1 cellular context compared by ENCODE assay signal in the genomic region with DNA sequence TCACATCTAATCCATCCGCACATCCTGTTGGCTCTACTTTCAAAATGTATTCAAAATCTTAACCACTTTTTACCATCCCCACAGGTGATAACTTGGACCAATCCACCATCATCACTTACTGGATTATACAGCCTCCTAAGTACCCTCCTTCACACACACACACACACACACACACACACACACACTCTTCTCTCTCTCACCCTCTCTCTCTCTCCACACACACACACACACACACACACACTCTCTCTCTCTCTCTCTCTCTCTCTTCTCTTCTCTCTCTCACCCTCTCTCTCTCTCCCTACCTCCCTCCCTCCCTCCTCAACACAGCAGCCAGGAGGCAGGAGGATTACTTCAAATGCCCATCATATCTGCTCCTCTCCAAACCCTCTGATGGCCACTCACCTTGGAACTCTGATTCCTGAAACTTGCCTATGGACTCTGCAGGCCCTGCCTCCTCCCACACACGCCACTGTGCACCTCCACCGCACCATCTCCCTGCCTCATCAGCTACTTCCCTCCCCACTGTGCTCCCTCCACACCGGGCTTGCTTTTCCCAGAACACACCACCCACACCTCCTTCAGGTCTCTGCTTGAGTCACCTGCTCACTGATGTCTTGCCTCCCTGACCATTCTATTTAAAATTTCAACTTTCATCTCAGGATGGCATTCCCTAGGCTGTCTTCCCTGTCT.
TF ChIP-seq lines count a peak whose summit lies in the region.

No MANE protein-coding gene starts in this region.

TF ChIP-seq in WTC11, 78 proteins besides CTCF, POLR2A, EP300 and RAD21 (continued from another document):
- TF ChIP-seq CREM (CRISPR knock-in tag; IDR thresholded peaks at IDR 0.05) (no peak), NR1H2 (CRISPR knock-in tag; IDR thresholded peaks at IDR 0.05) (no peak), TP53 (CRISPR knock-in tag; IDR thresholded peaks at IDR 0.05) (no peak), ESRRA (CRISPR knock-in tag; IDR thresholded peaks at IDR 0.05; ENCODE audit: borderline replicate concordance) (no peak), ZNF219 (CRISPR knock-in tag; IDR thresholded peaks at IDR 0.05; ENCODE audit: borderline replicate concordance) (no peak), ZNF317 (CRISPR knock-in tag; IDR thresholded peaks at IDR 0.05; ENCODE audit: borderline replicate concordance, low read depth) (no peak)
- TF ChIP-seq, protein P1, sequence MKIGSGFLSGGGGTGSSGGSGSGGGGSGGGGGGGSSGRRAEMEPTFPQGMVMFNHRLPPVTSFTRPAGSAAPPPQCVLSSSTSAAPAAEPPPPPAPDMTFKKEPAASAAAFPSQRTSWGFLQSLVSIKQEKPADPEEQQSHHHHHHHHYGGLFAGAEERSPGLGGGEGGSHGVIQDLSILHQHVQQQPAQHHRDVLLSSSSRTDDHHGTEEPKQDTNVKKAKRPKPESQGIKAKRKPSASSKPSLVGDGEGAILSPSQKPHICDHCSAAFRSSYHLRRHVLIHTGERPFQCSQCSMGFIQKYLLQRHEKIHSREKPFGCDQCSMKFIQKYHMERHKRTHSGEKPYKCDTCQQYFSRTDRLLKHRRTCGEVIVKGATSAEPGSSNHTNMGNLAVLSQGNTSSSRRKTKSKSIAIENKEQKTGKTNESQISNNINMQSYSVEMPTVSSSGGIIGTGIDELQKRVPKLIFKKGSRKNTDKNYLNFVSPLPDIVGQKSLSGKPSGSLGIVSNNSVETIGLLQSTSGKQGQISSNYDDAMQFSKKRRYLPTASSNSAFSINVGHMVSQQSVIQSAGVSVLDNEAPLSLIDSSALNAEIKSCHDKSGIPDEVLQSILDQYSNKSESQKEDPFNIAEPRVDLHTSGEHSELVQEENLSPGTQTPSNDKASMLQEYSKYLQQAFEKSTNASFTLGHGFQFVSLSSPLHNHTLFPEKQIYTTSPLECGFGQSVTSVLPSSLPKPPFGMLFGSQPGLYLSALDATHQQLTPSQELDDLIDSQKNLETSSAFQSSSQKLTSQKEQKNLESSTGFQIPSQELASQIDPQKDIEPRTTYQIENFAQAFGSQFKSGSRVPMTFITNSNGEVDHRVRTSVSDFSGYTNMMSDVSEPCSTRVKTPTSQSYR (CRISPR knock-in tag; IDR thresholded peaks at IDR 0.05) = no peak
